ENCODE assay signal across 32 cellular contexts in the genomic region with DNA sequence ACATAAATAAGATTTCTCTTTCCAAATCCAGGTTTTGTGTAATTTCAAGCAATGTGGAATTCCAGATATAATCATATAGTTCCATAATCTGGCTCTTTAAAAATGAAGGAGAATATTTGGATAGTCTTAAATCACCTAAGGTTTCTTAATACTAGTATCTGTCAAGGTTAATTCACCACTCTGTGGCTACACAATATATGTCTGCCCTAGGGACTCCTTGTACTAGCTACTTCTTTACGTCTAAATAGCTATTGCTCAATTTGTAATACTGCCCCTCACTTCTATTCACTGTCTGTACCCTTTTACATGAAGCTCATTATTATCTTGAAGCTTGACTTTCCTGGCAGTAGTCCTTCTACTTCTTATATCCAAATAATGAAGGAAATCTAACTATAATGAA. TPM values are rescaled to one million over a fixed set of nuclear protein-coding genes. Genes with fewer than 3 reads are reported as not detected.
"Had no signal": no experiment of that assay in that cellular context is flagged by ENCODE, and none has a peak within 500 bp of the region (broad histone marks: within the 10 kb centered on the region; RNA-seq: fewer than 3 reads in every experiment).

No MANE protein-coding gene starts in this region.

- ATAC-seq: left colon; left lung; lower lobe of right lung; naive thymus-derived CD8-positive, alpha-beta T cell; right cardiac atrium; sciatic nerve; stimulated activated effector memory CD8-positive, alpha-beta T cell treated with anti-CD3 and anti-CD28 coated beads, Interleukin-12 subunit alpha, Interleukin-12 subunit beta, amount 100 ng/mL, for 72 hours; upper lobe of right lung had no signal

- FAIRE-seq: islet of Langerhans, kidney, urothelium cell line had no signal

- H3K4me1 Mint-ChIP-seq: immature natural killer cell; naive thymus-derived CD8-positive, alpha-beta T cell; stimulated activated effector memory CD8-positive, alpha-beta T cell treated with anti-CD3 and anti-CD28 coated beads, Interleukin-12 subunit alpha, Interleukin-12 subunit beta, amount 100 ng/mL, for 72 hours had no signal

- H3K9me3 ChIP-seq: left lung, lower lobe of right lung, neutrophil, suprapubic skin, thoracic aorta, tibial artery, upper lobe of right lung had no signal

- DNase-seq: hypothalamus; immature natural killer cell; kidney; left colon; left lung; lower lobe of right lung; mammary epithelial cell; mesenchymal stem cell; naive thymus-derived CD8-positive, alpha-beta T cell; nephron progenitor cell; occipital lobe; retina; right cardiac atrium; stimulated activated CD4-positive, alpha-beta T cell treated with anti-CD3 and anti-CD28 coated beads, Interleukin-12 subunit alpha, Interleukin-12 subunit beta, amount 100 ng/mL, for 4 hours; stimulated activated CD4-positive, alpha-beta T cell treated with anti-CD3 and anti-CD28 coated beads, Interleukin-15, amount 100 ng/mL, for 24 hours; stimulated activated CD4-positive, alpha-beta T cell treated with anti-CD3 and anti-CD28 coated beads, Interleukin-2, amount 100 ng/mL, for 24 hours; stimulated activated CD4-positive, alpha-beta T cell treated with anti-CD3 and anti-CD28 coated beads, Interleukin-4, amount 100 ng/mL, for 1 hour; stimulated activated naive CD4-positive, alpha-beta T cell; tibial artery; trophoblast cell; upper lobe of right lung had no signal

- H3K36me3 Mint-ChIP-seq: immature natural killer cell; naive thymus-derived CD8-positive, alpha-beta T cell; stimulated activated effector memory CD8-positive, alpha-beta T cell treated with anti-CD3 and anti-CD28 coated beads, Interleukin-12 subunit alpha, Interleukin-12 subunit beta, amount 100 ng/mL, for 72 hours had no signal

- H3K27me3 Mint-ChIP-seq: progenitor cell of endocrine pancreas; stimulated activated naive CD8-positive, alpha-beta T cell treated with anti-CD3 and anti-CD28 coated beads, Interleukin-15, Interleukin-2, amounts not matched to agents 100 ng/mL and 50 ng/mL, for 24 hours had no signal

- H3K4me3 ChIP-seq: left lung, lower lobe of right lung, neural progenitor cell, skin epidermis, suprapubic skin, thoracic aorta, tibial artery, upper lobe of right lung had no signal

- H2AFZ ChIP-seq: neural progenitor cell had no signal

- H3K27me3 ChIP-seq: left lung, neural progenitor cell, neutrophil, suprapubic skin, tibial artery, upper lobe of right lung had no signal

- H3K27ac Mint-ChIP-seq: immature natural killer cell; naive thymus-derived CD8-positive, alpha-beta T cell; nephron progenitor cell; neural progenitor cell; progenitor cell of endocrine pancreas; stimulated activated effector memory CD8-positive, alpha-beta T cell treated with anti-CD3 and anti-CD28 coated beads, Interleukin-12 subunit alpha, Interleukin-12 subunit beta, amount 100 ng/mL, for 72 hours; stimulated activated naive CD8-positive, alpha-beta T cell treated with anti-CD3 and anti-CD28 coated beads, Interleukin-15, Interleukin-2, amounts not matched to agents 100 ng/mL and 50 ng/mL, for 24 hours had no signal

- H3K36me3 ChIP-seq: left lung, lower lobe of right lung, neural progenitor cell, neutrophil, suprapubic skin, thoracic aorta, tibial artery, upper lobe of right lung had no signal

- H3K4me2 ChIP-seq: neural progenitor cell had no signal

- H3K9ac ChIP-seq: neural progenitor cell had no signal

- H3K27ac ChIP-seq: left lung, lower lobe of right lung, neural progenitor cell, neutrophil, skin epidermis, suprapubic skin, thoracic aorta, tibial artery, upper lobe of right lung had no signal

- H3K4me1 ChIP-seq: left lung, lower lobe of right lung, suprapubic skin, tibial artery, upper lobe of right lung had no signal

- H3K4me3 Mint-ChIP-seq: immature natural killer cell; naive thymus-derived CD8-positive, alpha-beta T cell; nephron progenitor cell; neural progenitor cell; stimulated activated effector memory CD8-positive, alpha-beta T cell treated with anti-CD3 and anti-CD28 coated beads, Interleukin-12 subunit alpha, Interleukin-12 subunit beta, amount 100 ng/mL, for 72 hours; stimulated activated naive CD8-positive, alpha-beta T cell treated with anti-CD3 and anti-CD28 coated beads, Interleukin-15, Interleukin-2, amounts not matched to agents 100 ng/mL and 50 ng/mL, for 24 hours had no signal

RNA-seq across cellular contexts. Expression of gene CACNA2D1, which starts 47.2 kb away (rescaled TPM):
- total RNA-seq: naive thymus-derived CD8-positive, alpha-beta T cell had no signal
- polyA plus RNA-seq: immature natural killer cell; naive thymus-derived CD8-positive, alpha-beta T cell had no signal
